Comparison of ENCODE assay signal across 25 cellular contexts in genomic region chr9:354453-354852, GRCh38.
DNase-seq lines count a peak whose midpoint lies in the region; ATAC-seq and TF ChIP-seq lines count a peak whose summit lies in the region.
"Had no signal": no experiment of that assay in that cellular context is flagged by ENCODE, and none has a peak within 500 bp of the region (broad histone marks: within the 10 kb centered on the region; RNA-seq: fewer than 3 reads in every experiment).

No MANE protein-coding gene starts in this region.

- H3K27me3 Mint-ChIP-seq in activated T-helper 1 cell treated with anti-CD3 and anti-CD28 coated beads, Interleukin-12 subunit alpha, Interleukin-12 subunit beta, Interleukin-2, Interleukin-4 antibody, amounts not matched to agents 30 ng/mL and 10 ng/mL and 1 ng/mL, durations not matched to agents 14 hours and 24 hours and 36 hours (ENCODE audit: insufficient read depth), result no peaks in the 10 kb centered on the region
- H3K27me3 Mint-ChIP-seq: activated CD4-positive, alpha-beta memory T cell treated with anti-CD3 and anti-CD28 coated beads for 36 hours; stimulated activated memory B cell treated with anti-CD40 and anti-IgM and Interleukin-4, amounts not matched to agents 10 μg/mL and 1 μg/mL and 100 μg/mL, for 72 hours had no signal

- ATAC-seq in activated naive CD4-positive, alpha-beta T cell treated with anti-CD3 and anti-CD28 coated beads, Interleukin-2, amount 50 U/mL, for 72 hours, result no peak
- ATAC-seq in upper lobe of left lung (ENCODE audit: low FRiP score in 2 of 2) (peak; percentile 36 to 85), GM18907 (IDR thresholded peaks at IDR 0.05; ENCODE audit: unreplicated experiment) (no peak)
- ATAC-seq: heart right ventricle; K562; mucosa of descending colon; stimulated activated memory B cell treated with anti-CD40 and anti-IgM and Interleukin-4, amounts not matched to agents 10 μg/mL and 1 μg/mL and 100 μg/mL, for 72 hours had no signal

- no peak overlapping the region for H3K4me3 ChIP-seq in upper lobe of left lung
- H3K4me3 ChIP-seq: heart right ventricle, K562, left ventricle myocardium inferior, mucosa of descending colon, thoracic aorta had no signal

- no peaks in the 10 kb centered on the region for H3K27me3 ChIP-seq in upper lobe of left lung
- H3K27me3 ChIP-seq: neutrophil had no signal

- H3K36me3 Mint-ChIP-seq in activated naive CD4-positive, alpha-beta T cell treated with anti-CD3 and anti-CD28 coated beads, Interleukin-2, amount 50 U/mL, for 72 hours, result peaks cover 11 to 28% of the 10 kb centered on the region in 2 donors
- peaks cover 31% of the 10 kb centered on the region for H3K36me3 Mint-ChIP-seq in activated T-helper 1 cell treated with anti-CD3 and anti-CD28 coated beads, Interleukin-12 subunit alpha, Interleukin-12 subunit beta, Interleukin-2, Interleukin-4 antibody, amounts not matched to agents 30 ng/mL and 10 ng/mL and 1 ng/mL, durations not matched to agents 14 hours and 24 hours and 36 hours (ENCODE audit: low read depth)

- TF ChIP-seq POLR2A in upper lobe of left lung (IDR thresholded peaks at IDR 0.05), result no peak

- H3K9me3 ChIP-seq in upper lobe of left lung, result no peaks in the 10 kb centered on the region
- H3K9me3 ChIP-seq: heart right ventricle, left ventricle myocardium inferior, mucosa of descending colon, neutrophil, thoracic aorta had no signal

- H3K4me1 Mint-ChIP-seq in activated T-helper 1 cell treated with anti-CD3 and anti-CD28 coated beads, Interleukin-12 subunit alpha, Interleukin-12 subunit beta, Interleukin-2, Interleukin-4 antibody, amounts not matched to agents 30 ng/mL and 10 ng/mL and 1 ng/mL, durations not matched to agents 14 hours and 24 hours and 36 hours (ENCODE audit: low read depth), result peaks cover 29% of the 10 kb centered on the region

- no peaks in the 10 kb centered on the region for H3K4me1 ChIP-seq in upper lobe of left lung

- WGBS in upper lobe of left lung, 2 donors, result 57 to 86% methylated on average over 7 to 8 of the region's 8 CpGs

- H3K27ac ChIP-seq in upper lobe of left lung, result no peak overlapping the region
- H3K27ac ChIP-seq: heart right ventricle, left ventricle myocardium inferior, neutrophil, thoracic aorta, VCaP had no signal

- TF ChIP-seq EP300 in upper lobe of left lung (IDR thresholded peaks at IDR 0.05), result no peak

- no peak for TF ChIP-seq CTCF in upper lobe of left lung (IDR thresholded peaks at IDR 0.05)

- no peak for DNase-seq in activated naive CD4-positive, alpha-beta T cell treated with anti-CD3 and anti-CD28 coated beads, Interleukin-2, amount 50 U/mL, for 72 hours (ENCODE audit: low spot score in 2 of 2)
- no peak for DNase-seq in activated naive CD4-positive, alpha-beta T cell treated with anti-CD3 and anti-CD28 coated beads, Interleukin-2, amount 50 U/mL, for 16 hours
- DNase-seq in NCI-H187 (lab: John Stamatoyannopoulos, UW) (peak; percentile 67 to 87), upper lobe of left lung (peak in 1 of 2 donors; percentile 77), HK-2 (ENCODE audit: unreplicated experiment) (no peak)
- DNase-seq in activated T-helper 1 cell treated with anti-CD3 and anti-CD28 coated beads, Interleukin-12 subunit alpha, Interleukin-12 subunit beta, Interleukin-2, Interleukin-4 antibody, amounts not matched to agents 30 ng/mL and 10 ng/mL and 1 ng/mL, durations not matched to agents 14 hours and 24 hours and 36 hours (ENCODE audit: low spot score), result no peak
- DNase-seq: activated CD4-positive, alpha-beta memory T cell treated with anti-CD3 and anti-CD28 coated beads for 36 hours; activated T-cell treated with anti-CD3 and anti-CD28 coated beads, Interleukin-2, amount 50 U/mL, for 1 hour; caudate nucleus; dermis blood vessel endothelial cell; heart right ventricle; left ventricle myocardium inferior; mucosa of descending colon; MV-4-11; NCI-H2029; NCI-H69; PC-3; SHP77 treated with DMSO at 0.1 percent for 48 hours; stimulated activated CD4-positive, alpha-beta T cell treated with anti-CD3 and anti-CD28 coated beads, Interleukin-1b, Interleukin-23, amount 100 ng/mL, for 48 hours had no signal

- no peaks in the 10 kb centered on the region for H3K9me3 Mint-ChIP-seq in activated naive CD4-positive, alpha-beta T cell treated with anti-CD3 and anti-CD28 coated beads, Interleukin-2, amount 50 U/mL, for 72 hours
- H3K9me3 Mint-ChIP-seq in activated T-helper 1 cell treated with anti-CD3 and anti-CD28 coated beads, Interleukin-12 subunit alpha, Interleukin-12 subunit beta, Interleukin-2, Interleukin-4 antibody, amounts not matched to agents 30 ng/mL and 10 ng/mL and 1 ng/mL, durations not matched to agents 14 hours and 24 hours and 36 hours, result no peaks in the 10 kb centered on the region
- H3K9me3 Mint-ChIP-seq: activated CD4-positive, alpha-beta memory T cell treated with anti-CD3 and anti-CD28 coated beads for 36 hours; stimulated activated memory B cell treated with anti-CD40 and anti-IgM and Interleukin-4, amounts not matched to agents 10 μg/mL and 1 μg/mL and 100 μg/mL, for 72 hours had no signal

- H3K27ac Mint-ChIP-seq in activated naive CD4-positive, alpha-beta T cell treated with anti-CD3 and anti-CD28 coated beads, Interleukin-2, amount 50 U/mL, for 72 hours, result peak overlapping the region; percentile 25 to 81
- H3K27ac Mint-ChIP-seq in activated T-helper 1 cell treated with anti-CD3 and anti-CD28 coated beads, Interleukin-12 subunit alpha, Interleukin-12 subunit beta, Interleukin-2, Interleukin-4 antibody, amounts not matched to agents 30 ng/mL and 10 ng/mL and 1 ng/mL, durations not matched to agents 14 hours and 24 hours and 36 hours, result peak overlapping the region; percentile 21
- H3K27ac Mint-ChIP-seq: activated CD4-positive, alpha-beta memory T cell treated with anti-CD3 and anti-CD28 coated beads for 36 hours; stimulated activated memory B cell treated with anti-CD40 and anti-IgM and Interleukin-4, amounts not matched to agents 10 μg/mL and 1 μg/mL and 100 μg/mL, for 72 hours had no signal

- peaks cover 0 to 4% (median 0%) of the 10 kb centered on the region in 4 donors for H3K36me3 ChIP-seq in upper lobe of left lung
- H3K36me3 ChIP-seq: left ventricle myocardium inferior, thoracic aorta had no signal

- H3K4me3 Mint-ChIP-seq in activated T-helper 1 cell treated with anti-CD3 and anti-CD28 coated beads, Interleukin-12 subunit alpha, Interleukin-12 subunit beta, Interleukin-2, Interleukin-4 antibody, amounts not matched to agents 30 ng/mL and 10 ng/mL and 1 ng/mL, durations not matched to agents 14 hours and 24 hours and 36 hours, result no peak overlapping the region
- H3K4me3 Mint-ChIP-seq: activated CD4-positive, alpha-beta memory T cell treated with anti-CD3 and anti-CD28 coated beads for 36 hours; stimulated activated memory B cell treated with anti-CD40 and anti-IgM and Interleukin-4, amounts not matched to agents 10 μg/mL and 1 μg/mL and 100 μg/mL, for 72 hours had no signal

- intact Hi-C loops in activated T-helper 1 cell treated with anti-CD3 and anti-CD28 coated beads, Interleukin-12 subunit alpha, Interleukin-12 subunit beta, Interleukin-2, Interleukin-4 antibody, amounts not matched to agents 30 ng/mL and 10 ng/mL and 1 ng/mL, durations not matched to agents 14 hours and 24 hours and 36 hours (cut with micrococcal nuclease), result no loop called here

Comparison
In these comparisons a context has a peak if more than half of its experiments do, and no peak if none do; other contexts are left out.
1. ATAC-seq: peak in upper lobe of left lung (2 of 2); none in activated naive CD4-positive, alpha-beta T cell treated with anti-CD3 and anti-CD28 coated beads, Interleukin-2, amount 50 U/mL, for 72 hours (0 of 2) and GM18907 (single experiment).
2. DNase-seq: peak in NCI-H187 (2 of 2); none in activated naive CD4-positive, alpha-beta T cell treated with anti-CD3 and anti-CD28 coated beads, Interleukin-2, amount 50 U/mL, for 72 hours (0 of 2), activated naive CD4-positive, alpha-beta T cell treated with anti-CD3 and anti-CD28 coated beads, Interleukin-2, amount 50 U/mL, for 16 hours (single experiment), activated T-helper 1 cell treated with anti-CD3 and anti-CD28 coated beads, Interleukin-12 subunit alpha, Interleukin-12 subunit beta, Interleukin-2, Interleukin-4 antibody, amounts not matched to agents 30 ng/mL and 10 ng/mL and 1 ng/mL, durations not matched to agents 14 hours and 24 hours and 36 hours (single experiment) and HK-2 (single experiment).